16 cellular contexts compared by ENCODE assay signal in genomic region chr5:27328480-27328879, GRCh38.
DNase-seq lines count a peak whose midpoint lies in the region; ATAC-seq and TF ChIP-seq lines count a peak whose summit lies in the region.
"Had no signal": no experiment of that assay in that cellular context is flagged by ENCODE, and none has a peak within 500 bp of the region (broad histone marks: within the 10 kb centered on the region; RNA-seq: fewer than 3 reads in every experiment).

No MANE protein-coding gene starts in this region.

- no peak for TF ChIP-seq CTCF in osteocyte (IDR thresholded peaks at IDR 0.05)
- TF ChIP-seq CTCF in esophagus squamous epithelium (IDR thresholded peaks at IDR 0.05): no peak

- peaks cover 21% of the 10 kb centered on the region for H3K4me1 Mint-ChIP-seq in osteocyte (ENCODE audit: unreplicated experiment)
- H3K4me1 Mint-ChIP-seq: activated naive CD8-positive, alpha-beta T cell treated with anti-CD3 and anti-CD28 coated beads, Interleukin-2, amount 10 ng/mL, durations not matched to agents 7 days and 5 days had no signal

- H3K27ac ChIP-seq in epithelial cell of prostate (peak overlapping the region; percentile 91), esophagus squamous epithelium (no peak overlapping the region)
- H3K27ac ChIP-seq: SJSA1, spleen, suprapubic skin, VCaP had no signal

- H3K27ac Mint-ChIP-seq in osteocyte (ENCODE audit: unreplicated experiment): peak overlapping the region; percentile 62
- no peak overlapping the region for H3K27ac Mint-ChIP-seq in activated naive CD4-positive, alpha-beta T cell treated with anti-CD3 and anti-CD28 coated beads, Interleukin-2, amount 50 U/mL, for 72 hours
- H3K27ac Mint-ChIP-seq: activated naive CD8-positive, alpha-beta T cell treated with anti-CD3 and anti-CD28 coated beads, Interleukin-2, amount 10 ng/mL, durations not matched to agents 7 days and 5 days had no signal

- H3K27me3 Mint-ChIP-seq in osteocyte (ENCODE audit: unreplicated experiment): no peaks in the 10 kb centered on the region
- H3K27me3 Mint-ChIP-seq: activated naive CD8-positive, alpha-beta T cell treated with anti-CD3 and anti-CD28 coated beads, Interleukin-2, amount 10 ng/mL, durations not matched to agents 7 days and 5 days had no signal

- 57 to 62% methylated on average over 4 of the region's 4 CpGs for WGBS in esophagus squamous epithelium, 2 donors

- H3K9me3 Mint-ChIP-seq in osteocyte (ENCODE audit: unreplicated experiment): no peaks in the 10 kb centered on the region
- peaks cover 7 to 20% of the 10 kb centered on the region in 2 donors for H3K9me3 Mint-ChIP-seq in activated naive CD4-positive, alpha-beta T cell treated with anti-CD3 and anti-CD28 coated beads, Interleukin-2, amount 50 U/mL, for 72 hours

- H3K36me3 Mint-ChIP-seq in osteocyte (ENCODE audit: unreplicated experiment): no peaks in the 10 kb centered on the region
- no peaks in the 10 kb centered on the region for H3K36me3 Mint-ChIP-seq in activated naive CD4-positive, alpha-beta T cell treated with anti-CD3 and anti-CD28 coated beads, Interleukin-2, amount 50 U/mL, for 72 hours
- H3K36me3 Mint-ChIP-seq: activated naive CD8-positive, alpha-beta T cell treated with anti-CD3 and anti-CD28 coated beads, Interleukin-2, amount 10 ng/mL, durations not matched to agents 7 days and 5 days had no signal

- no peaks in the 10 kb centered on the region for H3K4me1 ChIP-seq in esophagus squamous epithelium
- H3K4me1 ChIP-seq: Caco-2, SJSA1, spleen, suprapubic skin had no signal

- no peaks in the 10 kb centered on the region for H3K36me3 ChIP-seq in esophagus squamous epithelium
- H3K36me3 ChIP-seq: SJSA1, spleen, suprapubic skin had no signal

- no peaks in the 10 kb centered on the region for H3K27me3 ChIP-seq in esophagus squamous epithelium
- H3K27me3 ChIP-seq: SJSA1, spleen, suprapubic skin had no signal

- DNase-seq in GM03348 (ENCODE audit: low spot score) (peak; percentile 52), RKO (ENCODE audit: low spot score) (peak; percentile 67), epithelial cell of prostate (ENCODE audit: low read depth, low spot score) (peak; percentile 58), osteocyte (ENCODE audit: extremely low spot score, unreplicated experiment) (no peak), medulla oblongata (ENCODE audit: extremely low spot score) (no peak), NAMALWA (ENCODE audit: low spot score) (no peak), esophagus squamous epithelium (lab: John Stamatoyannopoulos, UW) (no peak)
- no peak for DNase-seq in activated naive CD4-positive, alpha-beta T cell treated with anti-CD3 and anti-CD28 coated beads, Interleukin-2, amount 50 U/mL, for 72 hours (ENCODE audit: low spot score in 2 of 2)
- DNase-seq: activated naive CD8-positive, alpha-beta T cell treated with anti-CD3 and anti-CD28 coated beads, Interleukin-2, amount 10 ng/mL, durations not matched to agents 7 days and 5 days; Caco-2; left ventricle myocardium superior; NCI-H2081 treated with DMSO at 0.1 percent for 48 hours; spleen had no signal

- H3K9me3 ChIP-seq in esophagus squamous epithelium: peaks cover 0 to 5% (median 0%) of the 10 kb centered on the region in 3 donors
- H3K9me3 ChIP-seq: Caco-2, SJSA1, suprapubic skin had no signal

- intact Hi-C loops in esophagus squamous epithelium (cut with DNase I): no loop called here

- ATAC-seq in activated naive CD4-positive, alpha-beta T cell treated with anti-CD3 and anti-CD28 coated beads, Interleukin-2, amount 50 U/mL, for 72 hours: no peak
- ATAC-seq: left ventricle myocardium superior had no signal

- H3K4me3 Mint-ChIP-seq in osteocyte (ENCODE audit: unreplicated experiment): no peak overlapping the region
- H3K4me3 Mint-ChIP-seq: activated naive CD8-positive, alpha-beta T cell treated with anti-CD3 and anti-CD28 coated beads, Interleukin-2, amount 10 ng/mL, durations not matched to agents 7 days and 5 days had no signal

- TF ChIP-seq POLR2A in esophagus squamous epithelium (IDR thresholded peaks at IDR 0.05): no peak

- no peak overlapping the region for H3K4me3 ChIP-seq in esophagus squamous epithelium
- H3K4me3 ChIP-seq: SJSA1, spleen, suprapubic skin had no signal

Comparison
In these comparisons a context has a peak if more than half of its experiments do, and no peak if none do; other contexts are left out.
1. DNase-seq: peak in GM03348 (single experiment), RKO (single experiment) and epithelial cell of prostate (single experiment); none in osteocyte (single experiment), activated naive CD4-positive, alpha-beta T cell treated with anti-CD3 and anti-CD28 coated beads, Interleukin-2, amount 50 U/mL, for 72 hours (0 of 2), medulla oblongata (single experiment), NAMALWA (single experiment) and esophagus squamous epithelium (single experiment).